Comparison of ENCODE assay signal across 26 cellular contexts in the genomic region with DNA sequence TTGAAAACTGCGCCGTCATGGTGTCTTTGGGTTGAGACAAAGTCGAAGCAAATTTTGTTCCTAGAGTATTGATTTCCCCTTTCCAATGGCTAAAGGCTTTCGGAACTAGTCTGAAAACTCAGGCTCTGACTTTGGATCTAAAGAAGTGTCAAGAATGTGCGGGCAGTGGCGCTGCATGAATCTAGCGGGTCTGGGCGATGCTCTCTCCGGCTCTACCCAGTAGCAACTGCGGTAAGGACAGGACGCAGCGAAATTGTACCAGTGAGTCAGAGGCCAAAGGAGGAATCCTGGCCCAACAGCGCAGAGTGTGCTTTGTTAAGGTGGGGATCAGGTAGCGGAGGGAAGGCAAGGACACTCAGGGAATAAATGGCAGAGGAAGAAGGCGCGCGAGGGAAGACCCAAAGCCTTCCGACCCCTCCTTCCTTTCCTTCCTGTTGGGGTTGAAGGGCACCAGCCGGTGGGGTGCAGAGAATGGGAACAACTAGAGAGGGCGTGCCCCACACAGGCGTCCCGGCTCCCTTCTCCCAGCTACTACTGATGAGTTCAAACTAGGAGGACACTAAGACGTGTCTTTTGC. TPM values are rescaled to one million over a fixed set of nuclear protein-coding genes. Genes with fewer than 3 reads are reported as not detected.
DNase-seq lines count a peak whose midpoint lies in the region; FAIRE-seq and TF ChIP-seq lines count a peak whose summit lies in the region.
"Had no signal": no experiment of that assay in that cellular context is flagged by ENCODE, and none has a peak within 500 bp of the region (broad histone marks: within the 10 kb centered on the region; RNA-seq: fewer than 3 reads in every experiment).

No MANE protein-coding gene starts in this region.

- H3K79me2 ChIP-seq in H1 (ENCODE audit: control insufficient read depth in 1 of 2, insufficient read depth in 2 of 2, low read length in 2 of 2) = no peaks in the 10 kb centered on the region

- H4K5ac ChIP-seq in H1 (ENCODE audit: insufficient read length, low read depth, low read length) = no peak overlapping the region

- H3K4me1 Mint-ChIP-seq in glutamatergic neuron (ENCODE audit: low read depth, unreplicated experiment) = peaks cover 11% of the 10 kb centered on the region

- H3K9ac ChIP-seq in H1 (replicated peaks in 1 of 4; ENCODE audit: extremely low read depth in 1 of 4, low read depth in 3 of 4, low read length in 3 of 4) = no peak overlapping the region
- H3K9ac ChIP-seq: GM23248 had no signal

- H3K27me3 Mint-ChIP-seq in glutamatergic neuron (ENCODE audit: unreplicated experiment) = peaks cover 8% of the 10 kb centered on the region

- peaks cover 14 to 30% (median 19%) of the 10 kb centered on the region in 4 experiments for H3K4me1 ChIP-seq in H1 (replicated peaks in 1 of 4; ENCODE audit: control insufficient read depth in 3 of 4, insufficient read depth in 4 of 4, low read length in 3 of 4)
- H3K4me1 ChIP-seq: SJCRH30 had no signal

- H3K36me3 ChIP-seq in H1 (ENCODE audit: control insufficient read depth in 2 of 4, insufficient read depth in 4 of 4, low read length in 3 of 4) = no peaks in the 10 kb centered on the region
- H3K36me3 ChIP-seq: HAP-1, SJCRH30 had no signal

- peak overlapping the region; percentile 62; the same call in 1 of the 2 replicates for H2BK20ac ChIP-seq in H1 (ENCODE audit: low read length)

- H3K4me3 ChIP-seq in H1 (ENCODE audit: extremely low read depth in 1 of 4, insufficient read depth in 2 of 4, low read depth in 3 of 4, low read length in 4 of 4) = no peak overlapping the region
- H3K4me3 ChIP-seq: GM23248, HAP-1, SJCRH30 had no signal

- no peak overlapping the region for H2AK5ac ChIP-seq in H1 (ENCODE audit: low read depth, low read length)

- H2BK15ac ChIP-seq in H1 (ENCODE audit: low read length) = peak overlapping the region; percentile 77; the same call in 1 of the 2 replicates

- H3K27ac ChIP-seq in H1 (ENCODE audit: low read depth, low read length) = no peak overlapping the region
- H3K27ac ChIP-seq: GM23248, SJCRH30 had no signal

- no peak for TF ChIP-seq CTCF in H1 (IDR thresholded peaks at IDR 0.05; ENCODE audit: control extremely low read depth in 1 of 3, insufficient read depth in 1 of 3, low read depth in 1 of 3, low read length in 3 of 3)
- no peak for TF ChIP-seq CTCF in glutamatergic neuron (IDR thresholded peaks at IDR 0.05; ENCODE audit: partially characterized antibody, unreplicated experiment)

- H3K79me1 ChIP-seq in H1 (ENCODE audit: low read depth, low read length) = no peaks in the 10 kb centered on the region

- no peak for FAIRE-seq in H1 (lab: Jason Lieb, UNC)
- FAIRE-seq: G401.6 had no signal

- TF ChIP-seq EP300 in H1 (IDR thresholded peaks at IDR 0.05; ENCODE audit: borderline replicate concordance in 1 of 2, low read depth in 2 of 2, low read length in 2 of 2) = no peak

- no peak overlapping the region for H4K8ac ChIP-seq in H1 (ENCODE audit: extremely low read depth, insufficient read depth, low read length)

- 0 out of 4 replicates have a peak overlapping the region, but pooled peaks of 1 of the 2 experiments have one; percentile 10 for H3K4me2 ChIP-seq in H1 (ENCODE audit: insufficient read depth in 1 of 2, low read depth in 2 of 2, low read length in 2 of 2)

- H3K9me3 Mint-ChIP-seq in glutamatergic neuron (ENCODE audit: unreplicated experiment) = peaks cover 2% of the 10 kb centered on the region
- H3K9me3 Mint-ChIP-seq: CD4-positive, alpha-beta memory T cell; HFFc6 had no signal

- no peak for TF ChIP-seq RAD21 in H1 (IDR thresholded peaks at IDR 0.05 in 1 of 2, conservative IDR thresholded peaks at IDR 0.05 in 1 of 2; ENCODE audit: low read depth in 2 of 2, low read length in 2 of 2)

- no peaks in the 10 kb centered on the region for H3K9me3 ChIP-seq in H1 (ENCODE audit: insufficient read depth in 2 of 2, low read depth in 1 of 2, low read length in 1 of 2)
- H3K9me3 ChIP-seq: HAP-1, SJCRH30 had no signal

- peaks cover 6% of the 10 kb centered on the region; the same call in 1 of the 2 replicates for H3K23me2 ChIP-seq in H1 (ENCODE audit: low read depth, low read length)

- no peak overlapping the region for H3K23ac ChIP-seq in H1 (ENCODE audit: insufficient read length)

- peaks cover 0 to 24% (median 19%) of the 10 kb centered on the region in 4 experiments; a peak in 5 of 7 replicates for H3K27me3 ChIP-seq in H1 (replicated peaks in 1 of 4; ENCODE audit: control insufficient read depth in 3 of 4, extremely low read depth in 1 of 4, insufficient read depth in 3 of 4, low read length in 3 of 4)
- H3K27me3 ChIP-seq: SJCRH30 had no signal

- H3K4ac ChIP-seq in H1 (replicated peaks; ENCODE audit: insufficient read length, low read depth, low read length) = no peak overlapping the region

- peak overlapping the region; percentile 94 for H2BK12ac ChIP-seq in H1 (ENCODE audit: low read depth, low read length)

- H2BK5ac ChIP-seq in H1 (ENCODE audit: low read depth, low read length) = peak overlapping the region; percentile 74; the same call in 1 of the 2 replicates

- no peaks in the 10 kb centered on the region for H4K20me1 ChIP-seq in H1 (replicated peaks in 1 of 2; ENCODE audit: control insufficient read depth in 1 of 2, insufficient read depth in 2 of 2, low read length in 2 of 2)

- POLR2A ChIA-PET in H1 (lab: Charles Lee; ENCODE audit: partially characterized antibody) = no interaction called here

- no peak overlapping the region for H3K56ac ChIP-seq in H1 (replicated peaks; ENCODE audit: insufficient read length, low read depth, low read length)

- WGBS in H1 (ENCODE audit: extremely low coverage in 1 of 2, insufficient coverage in 1 of 2, insufficient read length in 1 of 2, insufficient replicate concordance in 2 of 2, low coverage in 1 of 2, low lambda C conversion rate in 2 of 2, missing lambda C conversion rate in 1 of 2), 2 experiments = 77% methylated on average over 22 of the region's 23 CpGs; no CpG with 5 or more reads in 1 of the 2 experiments

- no peak overlapping the region for H2BK120ac ChIP-seq in H1 (replicated peaks; ENCODE audit: low read depth, low read length)

- no peak overlapping the region for H4K91ac ChIP-seq in H1 (replicated peaks; ENCODE audit: insufficient read length, low read length)

- CTCF ChIA-PET in H1 (lab: Charles Lee; ENCODE audit: partially characterized antibody) = interaction anchor here (2.1 to 8.6 kb wide), 2 partner anchors 19 to 89 kb away, joined by 4 to 88 read pairs; no protein-coding TSS in a partner anchor

- DNase-seq in activated CD8-positive, alpha-beta memory T cell treated with anti-CD3 and anti-CD28 coated beads, Interleukin-2, amount 50 U/mL, for 48 hours = peak; percentile 34
- DNase-seq in H1 (ENCODE audit: low read depth in 1 of 2, low spot score in 2 of 2) (no peak), kidney tubule cell (ENCODE audit: low spot score) (peak; percentile 6), dedifferentiated amniotic fluid mesenchymal stem cell (ENCODE audit: extremely low spot score) (no peak), glutamatergic neuron (no peak), KBM-7 (no peak)
- DNase-seq in activated naive CD4-positive, alpha-beta T cell (lab: John Stamatoyannopoulos, UW) = no peak
- DNase-seq: C1 segment of cervical spinal cord; CD4-positive, alpha-beta memory T cell; COR-L47; GM23248; HFFc6; IMR-90; Karpas-422; NCI-H1105; NCI-H1436 treated with DMSO at 0.1 percent for 48 hours; NCI-H187 treated with DMSO at 0.1 percent for 48 hours; NCI-H2107; NCI-H524 treated with DMSO at 0.1 percent for 48 hours; NCI-H774; NK-92 treated with Interleukin-12 subunit alpha and Interleukin-12 subunit beta, amount 100 ng/mL, for 24 hours; PC-3; SJCRH30 had no signal

- no peak for TF ChIP-seq POLR2A in H1 (IDR thresholded peaks at IDR 0.05; ENCODE audit: control extremely low read depth in 1 of 2, low read depth in 2 of 2, low read length in 2 of 2)

- no peak overlapping the region for H3K4me3 Mint-ChIP-seq in glutamatergic neuron (ENCODE audit: unreplicated experiment)
- H3K4me3 Mint-ChIP-seq: CD4-positive, alpha-beta memory T cell; HFFc6 had no signal

- 0 out of 2 replicates have a peak overlapping the region, but pooled peaks have one; percentile 38 for H3K18ac ChIP-seq in H1 (ENCODE audit: extremely low read depth, low read length)

- in situ Hi-C loops in KBM-7 (cut with MboI; ENCODE audit: low pct_unique_long_range_greater_than_20kb, low sequenced_read_pairs) = no loop called here

- no peak overlapping the region for H3K14ac ChIP-seq in H1 (ENCODE audit: insufficient read length)

- no peak overlapping the region for H2AFZ ChIP-seq in H1 (ENCODE audit: low read length)
- H2AFZ ChIP-seq: GM23248 had no signal

- no peaks in the 10 kb centered on the region for H3K36me3 Mint-ChIP-seq in glutamatergic neuron (ENCODE audit: unreplicated experiment)

- no peak overlapping the region for H3K27ac Mint-ChIP-seq in glutamatergic neuron (ENCODE audit: unreplicated experiment)
- H3K27ac Mint-ChIP-seq: CD4-positive, alpha-beta memory T cell; HFFc6 had no signal

TF ChIP-seq in H1, 55 proteins besides CTCF, POLR2A, EP300 and RAD21 (continues in another document):
- TF ChIP-seq CEBPB (IDR thresholded peaks at IDR 0.05; ENCODE audit: low read depth, low read length) (no peak), PHF8 (conservative IDR thresholded peaks at IDR 0.05; ENCODE audit: low read depth, low read length) (no peak), SIRT6 (IDR thresholded peaks at IDR 0.05; ENCODE audit: low read length) (no peak), ZNF274 (IDR thresholded peaks at IDR 0.05; ENCODE audit: borderline replicate concordance, extremely low read depth, low read length) (no peak), YY1 (IDR thresholded peaks at IDR 0.05; ENCODE audit: low read depth, low read length) (no peak), RFX5 (IDR thresholded peaks at IDR 0.05; ENCODE audit: borderline replicate concordance, low read depth, low read length) (no peak), BRCA1 (IDR thresholded peaks at IDR 0.05; ENCODE audit: low read depth, low read length) (no peak), HDAC6 (IDR thresholded peaks at IDR 0.05; ENCODE audit: low read depth, low read length) (no peak), CTBP2 (IDR thresholded peaks at IDR 0.05; ENCODE audit: borderline replicate concordance, insufficient read depth, insufficient read length, low read length) (no peak), JUND (IDR thresholded peaks at IDR 0.05; ENCODE audit: low read length) (no peak), EGR1 (IDR thresholded peaks at IDR 0.05; ENCODE audit: borderline replicate concordance, low read depth, low read length) (no peak)

RNA-seq across cellular contexts. Expression of gene HLA-F, which starts 32.1 kb away (rescaled TPM):
- 6.5 and 9.6 TPM in 2 replicates for total RNA-seq in H1 (2021; fragmentation: NEBNext Ultra II Directional; extraction: Animal tissue kit (Norgen Biotek cat#: 25700))
- polyA plus RNA-seq in H1 (2011; rRNA removed) = 8.9 and 11.7 TPM in 2 replicates
- 13.2 TPM for polyA plus RNA-seq in H1 (2011; cell fraction: cytosol; rRNA removed)
- 32.8 TPM for polyA plus RNA-seq in H1 (2011; cell fraction: nucleus; rRNA removed)
- 7.1 to 15.9 TPM (median 12.2 TPM) in 4 replicates for polyA plus RNA-seq in H1 (2012, experiment 1 of 2)
- 9.8 TPM for polyA plus RNA-seq in H1 (2012, experiment 2 of 2)
- polyA plus RNA-seq in H1 (2013, experiment 1 of 2) = 21.2 TPM
- polyA plus RNA-seq in H1 (2013, experiment 2 of 2) = 21.4 TPM
- polyA minus RNA-seq in H1 (2011; rRNA and poly(A)+ RNA removed) = 3.5 and 4.5 TPM in 2 replicates
- not detected for polyA minus RNA-seq in H1 (2011; cell fraction: cytosol; rRNA and poly(A)+ RNA removed)
- polyA minus RNA-seq in H1 (2011; cell fraction: nucleus; rRNA and poly(A)+ RNA removed) = 7.2 TPM
- total RNA-seq in glutamatergic neuron (ENCODE audit: unreplicated experiment) = 1.9 TPM
- total RNA-seq: A673, IMR-90, SJCRH30 had no signal
- polyA plus RNA-seq: IMR-90 had no signal

Comparison
In these comparisons a context has a peak if more than half of its experiments do, and no peak if none do; other contexts are left out.
1. DNase-seq: peak in activated CD8-positive, alpha-beta memory T cell treated with anti-CD3 and anti-CD28 coated beads, Interleukin-2, amount 50 U/mL, for 48 hours (single experiment) and kidney tubule cell (single experiment); none in H1 (0 of 2), dedifferentiated amniotic fluid mesenchymal stem cell (single experiment), glutamatergic neuron (single experiment), KBM-7 (single experiment) and activated naive CD4-positive, alpha-beta T cell (0 of 4).